ENCODE assay signal across 1 cellular context in genomic region chr17:68950725-68951124, GRCh38.
TF ChIP-seq lines count a peak whose summit lies in the region.

No MANE protein-coding gene starts in this region.

TF ChIP-seq in K562, 482 proteins besides CTCF, POLR2A, EP300 and RAD21 (continued from another document):
- TF ChIP-seq HMBOX1 (IDR thresholded peaks at IDR 0.05) (peak; percentile 82), CEBPG (CRISPR knock-in tag; IDR thresholded peaks at IDR 0.05) (no peak), CEBPG (tag; conservative IDR thresholded peaks at IDR 0.05 in 1 of 2, IDR thresholded peaks at IDR 0.05 in 1 of 2) (peak; percentile 52 to 57; a peak in 1 of 4 replicates), NONO (IDR thresholded peaks at IDR 0.05; ENCODE audit: low read depth in 2 of 2, low read length in 1 of 2) (no peak), MEF2D (tag; conservative IDR thresholded peaks at IDR 0.05; ENCODE audit: low read depth) (0 out of 2 replicates have a peak, but pooled peaks have one; percentile 64), PREB (CRISPR knock-in tag; IDR thresholded peaks at IDR 0.05) (no peak), MNT (conservative IDR thresholded peaks at IDR 0.05) (no peak), CBFA2T3 (IDR thresholded peaks at IDR 0.05) (no peak), PKNOX1 (IDR thresholded peaks at IDR 0.05) (peak; percentile 54; the same call in 1 of the 2 replicates), FOXK2 (conservative IDR thresholded peaks at IDR 0.05 in 1 of 2, IDR thresholded peaks at IDR 0.05 in 1 of 2; ENCODE audit: low read depth in 2 of 2) (peak in 1 of 2 experiments; percentile 30; a peak in 1 of 4 replicates), JUND (IDR thresholded peaks at IDR 0.05; ENCODE audit: borderline replicate concordance, low read depth, low read length) (0 out of 2 replicates have a peak, but pooled peaks have one; percentile 9), JUND (tag; IDR thresholded peaks at IDR 0.05; ENCODE audit: borderline replicate concordance, low read depth, low read length) (no peak), CEBPB (tag; IDR thresholded peaks at IDR 0.05) (peak; percentile 44; the same call in 1 of the 2 replicates), PBX2 (CRISPR knock-in tag; IDR thresholded peaks at IDR 0.05; ENCODE audit: low read depth) (no peak), PBX2 (tag; conservative IDR thresholded peaks at IDR 0.05; ENCODE audit: low read depth) (peak; percentile 92), MEIS2 (IDR thresholded peaks at IDR 0.05; ENCODE audit: partially characterized antibody) (peak; percentile 87), SAFB (IDR thresholded peaks at IDR 0.05; ENCODE audit: borderline replicate concordance, low read depth, low read length) (no peak), RBM25 (IDR thresholded peaks at IDR 0.05; ENCODE audit: low read depth, low read length, severe bottlenecking) (no peak), ID3 (CRISPR knock-in tag; IDR thresholded peaks at IDR 0.05) (no peak), ID3 (tag; IDR thresholded peaks at IDR 0.05) (no peak)
